Comparison of ENCODE assay signal across 10 cellular contexts in genomic region chr18:72086421-72086820, GRCh38.
DNase-seq lines count a peak whose midpoint lies in the region; ATAC-seq and TF ChIP-seq lines count a peak whose summit lies in the region.
"Had no signal": no experiment of that assay in that cellular context is flagged by ENCODE, and none has a peak within 500 bp of the region (broad histone marks: within the 10 kb centered on the region; RNA-seq: fewer than 3 reads in every experiment).

No MANE protein-coding gene starts in this region.

- H3K4me3 ChIP-seq in HCT116 (replicated peaks in 1 of 2; ENCODE audit: low read depth in 1 of 2, low read length in 2 of 2) (no peak overlapping the region), uterus (no peak overlapping the region)

- TF ChIP-seq CTCF in AG09319 (IDR thresholded peaks at IDR 0.05; ENCODE audit: low read depth, low read length): peak; percentile 28
- TF ChIP-seq CTCF in HCT116 (IDR thresholded peaks at IDR 0.05 in 2 of 3, conservative IDR thresholded peaks at IDR 0.05 in 1 of 3; ENCODE audit: borderline replicate concordance in 1 of 3, insufficient read depth in 1 of 3, low read depth in 2 of 3, low read length in 2 of 3): peak in 2 of 3 experiments; percentile 10 to 26; a peak in 1 of 6 replicates
- TF ChIP-seq CTCF in uterus (IDR thresholded peaks at IDR 0.05): no peak

- no peak overlapping the region for H3K4me3 Mint-ChIP-seq in activated T-helper 17 cell treated with anti-CD3 and anti-CD28 coated beads, Interleukin-2, amount 50 U/mL, for 72 hours
- H3K4me3 Mint-ChIP-seq: activated B cell treated with CpG ODN at 0.5 μM for 24 hours, naive B cell had no signal

- H3K27ac ChIP-seq in HCT116 (ENCODE audit: low read depth, low read length): no peak overlapping the region
- no peak overlapping the region for H3K27ac ChIP-seq in uterus

- CTCF ChIA-PET in HCT116 (lab: Charles Lee): no interaction called here

- H3K9me2 ChIP-seq in HCT116 (ENCODE audit: insufficient read depth): no peaks in the 10 kb centered on the region

- no TSS peak for BruUV-seq in HCT116 (replicated peaks; lab: Mats Ljungman, UMichigan)

- H3K9ac ChIP-seq in HCT116 (ENCODE audit: low read length): no peak overlapping the region

- H3K79me2 ChIP-seq in HCT116 (ENCODE audit: insufficient read depth, low read length): no peaks in the 10 kb centered on the region

- no peak overlapping the region for H2AFZ ChIP-seq in HCT116 (ENCODE audit: low read depth, low read length, poor library complexity, severe bottlenecking)

- no peaks in the 10 kb centered on the region for H3K9me3 Mint-ChIP-seq in activated T-helper 17 cell treated with anti-CD3 and anti-CD28 coated beads, Interleukin-2, amount 50 U/mL, for 72 hours
- H3K9me3 Mint-ChIP-seq: activated B cell treated with CpG ODN at 0.5 μM for 24 hours had no signal

- no peak for DNase-seq in AG09319 (ENCODE audit: extremely low read depth, low read depth)
- DNase-seq in HCT116 (ENCODE audit: low read depth, low spot score): no peak
- peak; percentile 75 for DNase-seq in OCI-M1 (lab: John Stamatoyannopoulos, UW)
- DNase-seq in glomerular endothelial cell (ENCODE audit: extremely low read depth, low read depth, low spot score): peak; percentile 5
- DNase-seq in uterus: no peak
- no peak for DNase-seq in iPS-NIHi7 (ENCODE audit: extremely low spot score)
- no peak for DNase-seq in effector CD4-positive, alpha-beta T cell
- DNase-seq: activated B cell treated with CpG ODN at 0.5 μM for 24 hours, naive B cell had no signal

- no peaks in the 10 kb centered on the region for H3K4me1 Mint-ChIP-seq in activated T-helper 17 cell treated with anti-CD3 and anti-CD28 coated beads, Interleukin-2, amount 50 U/mL, for 72 hours
- H3K4me1 Mint-ChIP-seq: naive B cell had no signal

- intact Hi-C loops in HCT116 (cut with micrococcal nuclease) (no loop called here), uterus (cut with DNase I; ENCODE audit: low total_unique reads) (no loop called here)

- RAD21 ChIA-PET in HCT116 (lab: Charles Lee; ENCODE audit: low non-redundant PET in 1 of 2, low total read pairs in 2 of 2, uncharacterized antibody in 2 of 2, unreplicated experiment in 2 of 2): no interaction called here

- TF ChIP-seq POLR2A in HCT116 (IDR thresholded peaks at IDR 0.05; ENCODE audit: borderline replicate concordance, extremely low read depth, insufficient read depth, insufficient read length): no peak
- no peak for TF ChIP-seq POLR2A in uterus (IDR thresholded peaks at IDR 0.05)

- no peaks in the 10 kb centered on the region for H3K27me3 Mint-ChIP-seq in activated T-helper 17 cell treated with anti-CD3 and anti-CD28 coated beads, Interleukin-2, amount 50 U/mL, for 72 hours
- H3K27me3 Mint-ChIP-seq: activated B cell treated with CpG ODN at 0.5 μM for 24 hours, naive B cell had no signal

- H3K4me2 ChIP-seq in HCT116 (ENCODE audit: low read length): no peak overlapping the region

- H3K9me3 ChIP-seq in HCT116 (ENCODE audit: control insufficient read depth in 1 of 2, insufficient read depth in 1 of 2, low read depth in 1 of 2, low read length in 2 of 2): peaks cover 3 to 6% of the 10 kb centered on the region in 2 experiments; a peak in 2 of 4 replicates
- no peaks in the 10 kb centered on the region for H3K9me3 ChIP-seq in uterus

- no peaks in the 10 kb centered on the region for H3K36me3 ChIP-seq in HCT116 (ENCODE audit: control insufficient read depth in 1 of 2, insufficient read depth in 2 of 2, low read length in 2 of 2)
- H3K36me3 ChIP-seq in uterus: no peaks in the 10 kb centered on the region

- H3K27me3 ChIP-seq in HCT116 (ENCODE audit: insufficient read depth, low read length): no peaks in the 10 kb centered on the region
- no peaks in the 10 kb centered on the region for H3K27me3 ChIP-seq in uterus

- POLR2A ChIA-PET in HCT116 (lab: Charles Lee): no interaction called here

- H3K36me3 Mint-ChIP-seq in activated T-helper 17 cell treated with anti-CD3 and anti-CD28 coated beads, Interleukin-2, amount 50 U/mL, for 72 hours (ENCODE audit: low read depth): no peaks in the 10 kb centered on the region
- H3K36me3 Mint-ChIP-seq: naive B cell had no signal

- no peaks in the 10 kb centered on the region for H4K20me1 ChIP-seq in HCT116 (ENCODE audit: insufficient read depth)

- ATAC-seq in HCT116: no peak
- no peak for ATAC-seq in activated T-helper 17 cell treated with anti-CD3 and anti-CD28 coated beads, Interleukin-2, amount 50 U/mL, for 72 hours (replicated peaks)

- H3K4me1 ChIP-seq in HCT116 (ENCODE audit: control insufficient read depth in 1 of 2, insufficient read depth in 2 of 2, low read length in 2 of 2) (no peaks in the 10 kb centered on the region), uterus (no peaks in the 10 kb centered on the region)

- TF ChIP-seq RAD21 in HCT116 (IDR thresholded peaks at IDR 0.05; ENCODE audit: low read depth): no peak

- H3K27ac Mint-ChIP-seq in activated T-helper 17 cell treated with anti-CD3 and anti-CD28 coated beads, Interleukin-2, amount 50 U/mL, for 72 hours: no peak overlapping the region
- H3K27ac Mint-ChIP-seq: activated B cell treated with CpG ODN at 0.5 μM for 24 hours, naive B cell had no signal

TF ChIP-seq in HCT116, 20 proteins besides CTCF, POLR2A, EP300 and RAD21:
- TF ChIP-seq TCF7L2 (IDR thresholded peaks at IDR 0.05; ENCODE audit: borderline replicate concordance, extremely low read depth, insufficient read depth, insufficient read length) (no peak), JUND (IDR thresholded peaks at IDR 0.05) (no peak), ZNF274 (IDR thresholded peaks at IDR 0.05; ENCODE audit: low read depth, low read length) (no peak), SIN3A (IDR thresholded peaks at IDR 0.05; ENCODE audit: low read depth) (no peak), FOSL1 (IDR thresholded peaks at IDR 0.05; ENCODE audit: low read depth) (no peak)
- TF ChIP-seq, protein P1, sequence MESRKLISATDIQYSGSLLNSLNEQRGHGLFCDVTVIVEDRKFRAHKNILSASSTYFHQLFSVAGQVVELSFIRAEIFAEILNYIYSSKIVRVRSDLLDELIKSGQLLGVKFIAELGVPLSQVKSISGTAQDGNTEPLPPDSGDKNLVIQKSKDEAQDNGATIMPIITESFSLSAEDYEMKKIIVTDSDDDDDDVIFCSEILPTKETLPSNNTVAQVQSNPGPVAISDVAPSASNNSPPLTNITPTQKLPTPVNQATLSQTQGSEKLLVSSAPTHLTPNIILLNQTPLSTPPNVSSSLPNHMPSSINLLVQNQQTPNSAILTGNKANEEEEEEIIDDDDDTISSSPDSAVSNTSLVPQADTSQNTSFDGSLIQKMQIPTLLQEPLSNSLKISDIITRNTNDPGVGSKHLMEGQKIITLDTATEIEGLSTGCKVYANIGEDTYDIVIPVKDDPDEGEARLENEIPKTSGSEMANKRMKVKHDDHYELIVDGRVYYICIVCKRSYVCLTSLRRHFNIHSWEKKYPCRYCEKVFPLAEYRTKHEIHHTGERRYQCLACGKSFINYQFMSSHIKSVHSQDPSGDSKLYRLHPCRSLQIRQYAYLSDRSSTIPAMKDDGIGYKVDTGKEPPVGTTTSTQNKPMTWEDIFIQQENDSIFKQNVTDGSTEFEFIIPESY (IDR thresholded peaks at IDR 0.05; ENCODE audit: extremely low read depth, insufficient replicate concordance, low read length): no peak
- TF ChIP-seq, protein P2, sequence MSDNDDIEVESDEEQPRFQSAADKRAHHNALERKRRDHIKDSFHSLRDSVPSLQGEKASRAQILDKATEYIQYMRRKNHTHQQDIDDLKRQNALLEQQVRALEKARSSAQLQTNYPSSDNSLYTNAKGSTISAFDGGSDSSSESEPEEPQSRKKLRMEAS (IDR thresholded peaks at IDR 0.05): no peak
- TF ChIP-seq, protein P3, sequence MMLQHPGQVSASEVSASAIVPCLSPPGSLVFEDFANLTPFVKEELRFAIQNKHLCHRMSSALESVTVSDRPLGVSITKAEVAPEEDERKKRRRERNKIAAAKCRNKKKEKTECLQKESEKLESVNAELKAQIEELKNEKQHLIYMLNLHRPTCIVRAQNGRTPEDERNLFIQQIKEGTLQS (IDR thresholded peaks at IDR 0.05): no peak

Comparison
In these comparisons a context has a peak if more than half of its experiments do, and no peak if none do; other contexts are left out.
1. DNase-seq: peak in OCI-M1 (single experiment) and glomerular endothelial cell (single experiment); none in AG09319 (single experiment), HCT116 (single experiment), uterus (0 of 2), iPS-NIHi7 (single experiment) and effector CD4-positive, alpha-beta T cell (single experiment).
2. CTCF ChIP-seq: peak in AG09319 (single experiment) and HCT116 (2 of 3); none in uterus (0 of 4).